ENCODE assay signal across 1 cellular context in the genomic region with DNA sequence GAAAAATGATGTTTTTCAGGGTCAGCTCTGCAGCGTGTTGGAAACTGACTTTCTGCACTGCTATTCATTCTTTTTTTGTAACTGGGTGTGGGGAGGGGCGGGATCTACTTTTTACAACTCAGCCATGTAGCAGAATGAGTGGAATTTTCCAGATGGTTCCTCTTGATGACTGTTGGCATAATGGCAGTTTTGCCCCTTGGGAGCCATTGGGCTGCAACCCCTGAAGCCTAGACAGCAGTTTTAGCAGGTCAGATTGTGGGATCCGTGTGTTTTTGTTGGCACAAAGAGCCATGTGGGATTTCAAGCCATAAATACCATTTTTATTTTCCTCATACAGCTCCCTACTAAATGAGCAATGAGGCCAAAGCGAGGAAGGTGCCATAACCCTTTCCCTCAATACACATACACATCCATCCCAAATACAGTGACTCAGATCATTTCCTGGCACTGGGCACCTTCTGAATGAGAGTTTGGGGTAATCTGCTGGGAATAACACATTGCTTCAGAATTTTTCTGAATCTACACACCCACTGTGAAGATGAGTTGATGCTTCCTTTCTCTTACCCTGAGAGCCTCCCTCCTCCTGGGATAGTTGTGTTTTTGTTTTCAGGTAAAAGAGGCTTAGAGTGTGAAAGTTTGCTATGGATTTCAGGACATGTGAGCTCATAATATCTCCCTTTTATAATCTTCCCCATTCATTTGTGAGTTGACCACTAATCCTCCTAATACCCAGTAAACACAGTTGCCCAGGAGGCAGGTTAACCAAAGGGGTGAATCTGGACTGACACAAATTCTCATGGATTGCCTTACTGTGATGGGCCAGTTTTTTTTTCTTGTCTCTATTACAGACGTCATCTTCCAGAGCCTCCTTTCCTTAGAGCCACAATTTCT.
TF ChIP-seq lines count a peak whose summit lies in the region.

No MANE protein-coding gene starts in this region.

TF ChIP-seq in SK-N-SH, 30 proteins besides CTCF, POLR2A, EP300 and RAD21 (continued from another document):
- TF ChIP-seq, protein P1, sequence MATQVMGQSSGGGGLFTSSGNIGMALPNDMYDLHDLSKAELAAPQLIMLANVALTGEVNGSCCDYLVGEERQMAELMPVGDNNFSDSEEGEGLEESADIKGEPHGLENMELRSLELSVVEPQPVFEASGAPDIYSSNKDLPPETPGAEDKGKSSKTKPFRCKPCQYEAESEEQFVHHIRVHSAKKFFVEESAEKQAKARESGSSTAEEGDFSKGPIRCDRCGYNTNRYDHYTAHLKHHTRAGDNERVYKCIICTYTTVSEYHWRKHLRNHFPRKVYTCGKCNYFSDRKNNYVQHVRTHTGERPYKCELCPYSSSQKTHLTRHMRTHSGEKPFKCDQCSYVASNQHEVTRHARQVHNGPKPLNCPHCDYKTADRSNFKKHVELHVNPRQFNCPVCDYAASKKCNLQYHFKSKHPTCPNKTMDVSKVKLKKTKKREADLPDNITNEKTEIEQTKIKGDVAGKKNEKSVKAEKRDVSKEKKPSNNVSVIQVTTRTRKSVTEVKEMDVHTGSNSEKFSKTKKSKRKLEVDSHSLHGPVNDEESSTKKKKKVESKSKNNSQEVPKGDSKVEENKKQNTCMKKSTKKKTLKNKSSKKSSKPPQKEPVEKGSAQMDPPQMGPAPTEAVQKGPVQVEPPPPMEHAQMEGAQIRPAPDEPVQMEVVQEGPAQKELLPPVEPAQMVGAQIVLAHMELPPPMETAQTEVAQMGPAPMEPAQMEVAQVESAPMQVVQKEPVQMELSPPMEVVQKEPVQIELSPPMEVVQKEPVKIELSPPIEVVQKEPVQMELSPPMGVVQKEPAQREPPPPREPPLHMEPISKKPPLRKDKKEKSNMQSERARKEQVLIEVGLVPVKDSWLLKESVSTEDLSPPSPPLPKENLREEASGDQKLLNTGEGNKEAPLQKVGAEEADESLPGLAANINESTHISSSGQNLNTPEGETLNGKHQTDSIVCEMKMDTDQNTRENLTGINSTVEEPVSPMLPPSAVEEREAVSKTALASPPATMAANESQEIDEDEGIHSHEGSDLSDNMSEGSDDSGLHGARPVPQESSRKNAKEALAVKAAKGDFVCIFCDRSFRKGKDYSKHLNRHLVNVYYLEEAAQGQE (IDR thresholded peaks at IDR 0.05; ENCODE audit: low read depth, low read length), result no peak
